Comparison of ENCODE assay signal across 1 cellular context in genomic region chr19:16628984-16629691, GRCh38.
TF ChIP-seq lines count a peak whose summit lies in the region.

No MANE protein-coding gene starts in this region.

TF ChIP-seq in SK-N-SH, 30 proteins besides CTCF, POLR2A, EP300 and RAD21 (continued from another document):
- 0 out of 2 replicates have a peak, but pooled peaks have one; percentile 36 for TF ChIP-seq SIN3A (IDR thresholded peaks at IDR 0.05; ENCODE audit: borderline replicate concordance, low read depth, low read length)
- peak; percentile 47; the same call in 1 of the 2 replicates for TF ChIP-seq POLR2AphosphoS5 (IDR thresholded peaks at IDR 0.05; ENCODE audit: low read depth, low read length)
- TF ChIP-seq REST (IDR thresholded peaks at IDR 0.05; ENCODE audit: low read depth, low read length): no peak
- no peak for TF ChIP-seq USF2 (IDR thresholded peaks at IDR 0.05; ENCODE audit: borderline replicate concordance, low read depth, low read length)
